In the genomic region with DNA sequence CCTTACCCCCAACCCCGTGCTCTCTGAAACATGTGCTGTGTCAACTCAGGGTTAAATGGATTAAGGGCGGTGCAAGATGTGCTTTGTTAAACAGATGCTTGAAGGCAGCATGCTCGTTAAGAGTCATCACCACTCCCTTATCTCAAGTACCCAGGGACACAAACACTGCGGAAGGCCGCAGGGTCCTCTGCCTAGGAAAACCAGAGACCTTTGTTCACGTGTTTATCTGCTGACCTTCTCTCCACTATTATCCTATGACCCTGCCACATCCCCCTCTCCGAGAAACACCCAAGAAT, we compare ENCODE assay signal across 3 cellular contexts. TPM values are rescaled to one million over a fixed set of nuclear protein-coding genes. Genes with fewer than 3 reads are reported as not detected.
"Had no signal": no experiment of that assay in that cellular context is flagged by ENCODE, and none has a peak within 500 bp of the region (broad histone marks: within the 10 kb centered on the region; RNA-seq: fewer than 3 reads in every experiment).

No MANE protein-coding gene starts in this region.

RNA-seq across cellular contexts. Expression of gene ASB14, which starts 46.5 kb away (rescaled TPM):
- total RNA-seq: LHCN-M2, M059J, MCF 10A had no signal
